19 cellular contexts compared by ENCODE assay signal in genomic region chr7:74063646-74064045, GRCh38. TPM values are rescaled to one million over a fixed set of nuclear protein-coding genes. Genes with fewer than 3 reads are reported as not detected.
DNase-seq lines count a peak whose midpoint lies in the region; ATAC-seq, FAIRE-seq and TF ChIP-seq lines count a peak whose summit lies in the region.
"Had no signal": no experiment of that assay in that cellular context is flagged by ENCODE, and none has a peak within 500 bp of the region (broad histone marks: within the 10 kb centered on the region; RNA-seq: fewer than 3 reads in every experiment).

No MANE protein-coding gene starts in this region.

- no peak for TF ChIP-seq EP300 in sigmoid colon (IDR thresholded peaks at IDR 0.05)

- ATAC-seq in GM19351 (IDR thresholded peaks at IDR 0.05; ENCODE audit: unreplicated experiment) (no peak), GM19455 (IDR thresholded peaks at IDR 0.05; ENCODE audit: unreplicated experiment) (no peak)
- ATAC-seq: A549, PC-3 had no signal

- no peak for FAIRE-seq in kidney (lab: Jason Lieb, UNC)
- FAIRE-seq: A549 had no signal

- no peak for TF ChIP-seq POLR2A in sigmoid colon (IDR thresholded peaks at IDR 0.05)

- H3K4me3 ChIP-seq in CD4-positive, alpha-beta memory T cell (ENCODE audit: low read length in 2 of 2) = no peak overlapping the region
- H3K4me3 ChIP-seq in ascending aorta = no peak overlapping the region
- no peak overlapping the region for H3K4me3 ChIP-seq in kidney (ENCODE audit: low read length in 2 of 2)
- H3K4me3 ChIP-seq in sigmoid colon = no peak overlapping the region
- H3K4me3 ChIP-seq: A549; BLaER1 treated with 17β-estradiol and CSF1 and Interleukin-3, amounts not matched to agents 10 nM and 100 nM; SJSA1 had no signal

- POLR2A ChIA-PET in CD4-positive, alpha-beta memory T cell (lab: Charles Lee; ENCODE audit: partially characterized antibody) = no interaction called here

- no peak overlapping the region for H3K4me3 Mint-ChIP-seq in CD4-positive, alpha-beta memory T cell

- peaks cover 5 to 7% (median 6%) of the 10 kb centered on the region in 4 donors for H3K4me1 Mint-ChIP-seq in CD4-positive, alpha-beta memory T cell

- H3K36me3 Mint-ChIP-seq in CD4-positive, alpha-beta memory T cell = no peaks in the 10 kb centered on the region

- intact Hi-C loops in CD4-positive, alpha-beta memory T cell (cut with micrococcal nuclease) = no loop called here
- intact Hi-C loops in ascending aorta (cut with DNase I) (loop anchor here (5.0 kb wide), 1 partner anchor 36 kb away; the partner anchor contains the start of gene ELN), kidney (cut with DNase I) (no loop called here), sigmoid colon (cut with DNase I) (loop anchor here (5.0 kb wide), 1 partner anchor 109 kb away; the partner anchor contains the start of gene EIF4H)

- H3K9me3 ChIP-seq in CD4-positive, alpha-beta memory T cell (ENCODE audit: control insufficient read depth in 1 of 2, low read length in 2 of 2) = no peaks in the 10 kb centered on the region
- no peaks in the 10 kb centered on the region for H3K9me3 ChIP-seq in ascending aorta
- H3K9me3 ChIP-seq in kidney (ENCODE audit: control insufficient read depth in 1 of 2, low read length in 2 of 2) = no peaks in the 10 kb centered on the region
- H3K9me3 ChIP-seq in sigmoid colon = no peaks in the 10 kb centered on the region
- H3K9me3 ChIP-seq: A549; BLaER1 treated with 17β-estradiol and CSF1 and Interleukin-3, amounts not matched to agents 10 nM and 100 nM; SJSA1 had no signal

- 95 to 96% methylated on average over 12 of the region's 12 CpGs for WGBS in sigmoid colon, 2 donors

- H3K9me3 Mint-ChIP-seq in CD4-positive, alpha-beta memory T cell = no peaks in the 10 kb centered on the region

- CTCF ChIA-PET in CD4-positive, alpha-beta memory T cell (lab: Charles Lee; ENCODE audit: partially characterized antibody) = interaction anchor here (1.1 to 1.4 kb wide), 2 partner anchors 88 to 343 kb away, joined by 3 read pairs; no protein-coding TSS in a partner anchor

- peak overlapping the region in 4 of 7 donors; percentile 25 to 77 (median 52) for H3K27ac Mint-ChIP-seq in CD4-positive, alpha-beta memory T cell

- DNase-seq in CD4-positive, alpha-beta memory T cell = no peak
- DNase-seq in ascending aorta (ENCODE audit: low spot score in 2 of 2) (peak in 1 of 2 donors; percentile 61), kidney (peak; percentile 46), sigmoid colon (no peak), T1000 (lab: John Stamatoyannopoulos, UW) (no peak), DMS 273 (lab: John Stamatoyannopoulos, UW; ENCODE audit: unreplicated experiment) (no peak)
- DNase-seq: DMS153, GOT3, NCI-H1092 treated with DMSO at 0.1 percent for 48 hours, NCI-H2081 treated with DMSO at 0.1 percent for 48 hours, NCI-H510A, NCI-H774, PC-3 had no signal

- H3K27ac ChIP-seq in CD4-positive, alpha-beta memory T cell (ENCODE audit: low read depth, low read length) = no peak overlapping the region
- H3K27ac ChIP-seq in ascending aorta = peak overlapping the region; percentile 81 to 90
- H3K27ac ChIP-seq in kidney (ENCODE audit: low read depth in 2 of 2, low read length in 2 of 2) = no peak overlapping the region
- peak overlapping the region in 3 of 4 donors; percentile 24 to 93 (median 92) for H3K27ac ChIP-seq in sigmoid colon
- H3K27ac ChIP-seq: BLaER1 treated with 17β-estradiol and CSF1 and Interleukin-3, amounts not matched to agents 10 nM and 100 nM; SJSA1 had no signal

- TF ChIP-seq CTCF in ascending aorta (IDR thresholded peaks at IDR 0.05) (no peak), kidney (IDR thresholded peaks at IDR 0.05; ENCODE audit: borderline replicate concordance, extremely low read depth, insufficient read depth) (no peak), sigmoid colon (IDR thresholded peaks at IDR 0.05) (no peak)

- no peaks in the 10 kb centered on the region for H3K27me3 ChIP-seq in CD4-positive, alpha-beta memory T cell (ENCODE audit: insufficient read depth, low read length)
- H3K27me3 ChIP-seq in ascending aorta = no peaks in the 10 kb centered on the region
- H3K27me3 ChIP-seq in sigmoid colon = no peaks in the 10 kb centered on the region
- H3K27me3 ChIP-seq: BLaER1 treated with 17β-estradiol and CSF1 and Interleukin-3, amounts not matched to agents 10 nM and 100 nM; SJSA1 had no signal

- H3K36me3 ChIP-seq in CD4-positive, alpha-beta memory T cell (ENCODE audit: insufficient read depth, low read length) = no peaks in the 10 kb centered on the region
- H3K36me3 ChIP-seq in ascending aorta (peaks cover 82 to 88% of the 10 kb centered on the region in 2 donors), kidney (ENCODE audit: control insufficient read depth in 1 of 2, insufficient read depth in 2 of 2, low read length in 2 of 2) (no peaks in the 10 kb centered on the region), sigmoid colon (peaks cover 0 to 47% (median 6%) of the 10 kb centered on the region in 4 donors)
- H3K36me3 ChIP-seq: BLaER1 treated with 17β-estradiol and CSF1 and Interleukin-3, amounts not matched to agents 10 nM and 100 nM; SJSA1 had no signal

- peaks cover 10% of the 10 kb centered on the region for H3K4me1 ChIP-seq in CD4-positive, alpha-beta memory T cell (ENCODE audit: insufficient read depth, low read length)
- H3K4me1 ChIP-seq in ascending aorta (peaks cover 5 to 22% of the 10 kb centered on the region in 2 donors), kidney (ENCODE audit: control insufficient read depth in 1 of 2, insufficient read depth in 1 of 2, low read depth in 1 of 2, low read length in 2 of 2) (peaks cover 0 to 6% of the 10 kb centered on the region in 2 donors), sigmoid colon (peaks cover 0 to 37% (median 33%) of the 10 kb centered on the region in 4 donors)

- H3K27me3 Mint-ChIP-seq in CD4-positive, alpha-beta memory T cell = peaks cover 0 to 4% of the 10 kb centered on the region in 2 donors

- H3K9ac ChIP-seq in kidney (ENCODE audit: low read length in 2 of 2) = no peak overlapping the region
- H3K9ac ChIP-seq: BLaER1 treated with 17β-estradiol and CSF1 and Interleukin-3, amounts not matched to agents 10 nM and 100 nM had no signal

RNA-seq across cellular contexts. Expression of gene LIMK1, which starts 20.0 kb away (rescaled TPM):
- total RNA-seq in CD4-positive, alpha-beta memory T cell = 10 to 100 TPM; 13.4 to 15.1 TPM
- 1 to 10 TPM in 1 of 2 donors, under 1 TPM in 1; 0.42 to 4.9 TPM for polyA plus RNA-seq in CD4-positive, alpha-beta memory T cell
- total RNA-seq in ascending aorta = 30.0 TPM
- 23.8 TPM for total RNA-seq in kidney
- polyA plus RNA-seq in kidney (ENCODE audit: insufficient read depth, low read depth, low replicate concordance) = 9.1 TPM
- total RNA-seq in sigmoid colon = 10 to 100 TPM in 1 of 4 donors, 1 to 10 TPM in 3; 4.6 to 15.0 (median 6.5) TPM
- polyA plus RNA-seq in sigmoid colon = 10 to 100 TPM in 1 of 3 donors, 1 to 10 TPM in 2; 9.6 to 16.3 (median 9.7) TPM

RNA-seq across cellular contexts. Expression of gene ELN, which starts 35.7 kb away (rescaled TPM):
- total RNA-seq in CD4-positive, alpha-beta memory T cell = not detected
- not detected for polyA plus RNA-seq in CD4-positive, alpha-beta memory T cell
- total RNA-seq in ascending aorta (395 TPM), kidney (44.8 TPM), sigmoid colon (100 to 1,000 TPM in 1 of 4 donors, 10 to 100 TPM in 3; 13.3 to 174 (median 36.4) TPM)
- polyA plus RNA-seq in kidney (ENCODE audit: insufficient read depth, low read depth, low replicate concordance) (14.9 TPM), sigmoid colon (10 to 100 TPM in 1 of 3 donors, 1 to 10 TPM in 2; 2.5 to 41.2 (median 6.6) TPM)
- total RNA-seq: MCF 10A, SJSA1 had no signal

Comparison
In these comparisons a context has a peak if more than half of its experiments do, and no peak if none do; other contexts are left out.
1. H3K27ac ChIP-seq: peak in ascending aorta (2 of 2) and sigmoid colon (3 of 4); none in CD4-positive, alpha-beta memory T cell (single experiment) and kidney (0 of 2).
2. RNA of gene ELN, which starts 35.7 kb away (total RNA-seq): 395 TPM in ascending aorta (single experiment), 44.8 TPM in kidney (single experiment) and 13.3 to 174 TPM in sigmoid colon; not detected in CD4-positive, alpha-beta memory T cell; every median in the first group is over 10 times any median in the second.
3. intact Hi-C loops: an anchor here in ascending aorta (5.0 kb wide) and sigmoid colon (5.0 kb wide); none called in CD4-positive, alpha-beta memory T cell and kidney.